Comparison of ENCODE assay signal across 25 cellular contexts in the genomic region with DNA sequence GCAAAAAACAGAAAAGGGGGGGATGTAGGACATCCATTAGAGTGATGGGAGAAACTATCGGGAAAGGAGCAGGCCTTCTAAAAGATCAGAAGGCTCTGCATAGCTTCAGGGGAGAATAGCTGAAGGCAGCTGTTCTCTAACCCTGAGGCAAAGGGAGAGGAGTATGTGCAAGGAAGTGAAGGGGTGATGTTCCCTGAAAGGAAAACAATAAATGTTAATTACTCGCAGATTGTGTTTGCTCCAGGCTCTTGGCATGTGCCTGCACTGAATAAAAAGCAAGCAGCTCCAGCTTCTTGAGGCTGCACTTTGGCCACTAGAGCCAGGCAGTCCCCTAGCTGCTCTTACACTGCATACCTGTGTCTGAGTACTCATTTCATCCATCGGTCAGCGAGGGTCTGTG.
"Had no signal": no experiment of that assay in that cellular context is flagged by ENCODE, and none has a peak within 500 bp of the region (broad histone marks: within the 10 kb centered on the region; RNA-seq: fewer than 3 reads in every experiment).

No MANE protein-coding gene starts in this region.

- H2AFZ ChIP-seq: hepatocyte had no signal

- H3K79me2 ChIP-seq: hepatocyte had no signal

- H3K27ac Mint-ChIP-seq: natural killer cell treated with Interleukin-12 subunit alpha and Interleukin-12 subunit beta and Interleukin-15 and Interleukin-18, amount 100 ng/mL, for 72 hours; stimulated activated memory B cell treated with anti-CD40 and anti-IgM and Interleukin-4, amounts not matched to agents 10 μg/mL and 1 μg/mL and 100 μg/mL, for 72 hours had no signal

- H3K36me3 Mint-ChIP-seq: natural killer cell treated with Interleukin-12 subunit alpha and Interleukin-12 subunit beta and Interleukin-15 and Interleukin-18, amount 100 ng/mL, for 72 hours; stimulated activated memory B cell treated with anti-CD40 and anti-IgM and Interleukin-4, amounts not matched to agents 10 μg/mL and 1 μg/mL and 100 μg/mL, for 72 hours had no signal

- H3K4me3 ChIP-seq: hepatocyte, left ventricle myocardium inferior, lung, mucosa of descending colon, pancreas, prostate gland, skin epidermis, stomach, testis, thyroid gland, transverse colon, upper lobe of right lung had no signal

- H3K4me1 ChIP-seq: left ventricle myocardium inferior, pancreas, prostate gland, stomach, testis, upper lobe of right lung had no signal

- H3K9me3 Mint-ChIP-seq: natural killer cell treated with Interleukin-12 subunit alpha and Interleukin-12 subunit beta and Interleukin-15 and Interleukin-18, amount 100 ng/mL, for 72 hours; stimulated activated memory B cell treated with anti-CD40 and anti-IgM and Interleukin-4, amounts not matched to agents 10 μg/mL and 1 μg/mL and 100 μg/mL, for 72 hours had no signal

- H3K4me2 ChIP-seq: hepatocyte had no signal

- H3K9me3 ChIP-seq: left ventricle myocardium inferior, mucosa of descending colon, pancreas, prostate gland, stomach, testis, thyroid gland, transverse colon, upper lobe of right lung had no signal

- ATAC-seq: mucosa of descending colon; naive thymus-derived CD4-positive, alpha-beta T cell; natural killer cell treated with Interleukin-12 subunit alpha and Interleukin-12 subunit beta and Interleukin-15 and Interleukin-18, amount 100 ng/mL, for 72 hours; pancreas; right cardiac atrium; sciatic nerve; stimulated activated memory B cell treated with anti-CD40 and anti-IgM and Interleukin-4, amounts not matched to agents 10 μg/mL and 1 μg/mL and 100 μg/mL, for 72 hours; stimulated activated naive CD8-positive, alpha-beta T cell treated with anti-CD3 and anti-CD28 coated beads, Interleukin-15, Interleukin-2, amounts not matched to agents 100 U/mL and 50 U/mL, for 24 hours; upper lobe of right lung had no signal

- H3K27me3 ChIP-seq: hepatocyte, pancreas, stomach, testis, thyroid gland, transverse colon, upper lobe of right lung had no signal

- H3K27ac ChIP-seq: hepatocyte, left ventricle myocardium inferior, pancreas, prostate gland, skin epidermis, stomach, testis, thyroid gland, transverse colon, upper lobe of right lung had no signal

- H3K4me3 Mint-ChIP-seq: naive thymus-derived CD4-positive, alpha-beta T cell; natural killer cell treated with Interleukin-12 subunit alpha and Interleukin-12 subunit beta and Interleukin-15 and Interleukin-18, amount 100 ng/mL, for 72 hours; stimulated activated memory B cell treated with anti-CD40 and anti-IgM and Interleukin-4, amounts not matched to agents 10 μg/mL and 1 μg/mL and 100 μg/mL, for 72 hours had no signal

- H3K36me3 ChIP-seq: left ventricle myocardium inferior, pancreas, prostate gland, stomach, thyroid gland, transverse colon, upper lobe of right lung had no signal

- DNase-seq: islet precursor cell; left ventricle myocardium inferior; midbrain; mucosa of descending colon; naive thymus-derived CD4-positive, alpha-beta T cell; nucleus accumbens; pancreas; posterior cingulate gyrus; retina; right cardiac atrium; stimulated activated CD4-positive, alpha-beta T cell treated with anti-CD3 and anti-CD28 coated beads, Interleukin-4, amount 100 ng/mL, for 24 hours; stimulated activated CD8-positive, alpha-beta memory T cell treated with anti-CD3 and anti-CD28 coated beads, Interleukin-4, amount 100 ng/mL, for 48 hours; stimulated activated naive CD8-positive, alpha-beta T cell treated with anti-CD3 and anti-CD28 coated beads, Interleukin-15, Interleukin-2, amounts not matched to agents 100 U/mL and 50 U/mL, for 24 hours; stomach; testis; thyroid gland; transverse colon; upper lobe of right lung had no signal
